Comparison of ENCODE assay signal across 21 cellular contexts in genomic region chr2:68921646-68922045, GRCh38. TPM values are rescaled to one million over a fixed set of nuclear protein-coding genes. Genes with fewer than 3 reads are reported as not detected.
"Had no signal": no experiment of that assay in that cellular context is flagged by ENCODE, and none has a peak within 500 bp of the region (broad histone marks: within the 10 kb centered on the region; RNA-seq: fewer than 3 reads in every experiment).

No MANE protein-coding gene starts in this region.

- H3K27ac ChIP-seq: cardiac muscle cell, gastroesophageal sphincter, heart right ventricle, neural progenitor cell, psoas muscle had no signal

- H3K9ac ChIP-seq: neural progenitor cell had no signal

- H3K27me3 Mint-ChIP-seq: naive B cell had no signal

- ATAC-seq: gastroesophageal sphincter; heart right ventricle; psoas muscle; stimulated activated naive CD8-positive, alpha-beta T cell treated with anti-CD3 and anti-CD28 coated beads, Interleukin-15, Interleukin-2, amounts not matched to agents 100 U/mL and 50 U/mL, for 24 hours had no signal

- H3K9me3 Mint-ChIP-seq: activated CD4-positive, alpha-beta T cell treated with anti-CD3 and anti-CD28 coated beads, Interleukin-2, amount 10 ng/mL, durations not matched to agents 24 days and 14 days; activated naive CD8-positive, alpha-beta T cell treated with anti-CD3 and anti-CD28 coated beads, Interleukin-2, amount 10 ng/mL, durations not matched to agents 7 days and 5 days; activated T-helper 1 cell treated with anti-CD3 and anti-CD28 coated beads, Interleukin-12 subunit alpha, Interleukin-12 subunit beta, Interleukin-2, Interleukin-4 antibody, amounts not matched to agents 30 ng/mL and 10 ng/mL and 1 ng/mL, durations not matched to agents 14 hours and 24 hours and 36 hours; naive B cell; neural progenitor cell; T-helper 2 cell treated with Interferon-gamma antibody and Interleukin-4, amounts not matched to agents 5 μg/mL and 100 μg/mL, for 36 hours had no signal

- H3K4me3 ChIP-seq: cardiac muscle cell, gastroesophageal sphincter, heart right ventricle, neural progenitor cell, psoas muscle, right lobe of liver, smooth muscle cell had no signal

- H3K27ac Mint-ChIP-seq: activated CD4-positive, alpha-beta T cell treated with anti-CD3 and anti-CD28 coated beads, Interleukin-2, amount 10 ng/mL, durations not matched to agents 24 days and 14 days; activated naive CD8-positive, alpha-beta T cell treated with anti-CD3 and anti-CD28 coated beads, Interleukin-2, amount 10 ng/mL, durations not matched to agents 7 days and 5 days; activated T-helper 1 cell treated with anti-CD3 and anti-CD28 coated beads, Interleukin-12 subunit alpha, Interleukin-12 subunit beta, Interleukin-2, Interleukin-4 antibody, amounts not matched to agents 30 ng/mL and 10 ng/mL and 1 ng/mL, durations not matched to agents 14 hours and 24 hours and 36 hours; naive B cell; neural progenitor cell; T-helper 2 cell treated with Interferon-gamma antibody and Interleukin-4, amounts not matched to agents 5 μg/mL and 100 μg/mL, for 36 hours had no signal

- H3K36me3 Mint-ChIP-seq: activated naive CD8-positive, alpha-beta T cell treated with anti-CD3 and anti-CD28 coated beads, Interleukin-2, amount 10 ng/mL, durations not matched to agents 7 days and 5 days; naive B cell; neural progenitor cell had no signal

- H3K4me1 ChIP-seq: gastroesophageal sphincter, neural progenitor cell, psoas muscle had no signal

- H3K9me3 ChIP-seq: gastroesophageal sphincter, heart right ventricle, psoas muscle, right lobe of liver had no signal

- H3K36me3 ChIP-seq: cardiac muscle cell, gastroesophageal sphincter, heart right ventricle, neural progenitor cell, right lobe of liver had no signal

- H3K4me3 Mint-ChIP-seq: activated CD4-positive, alpha-beta T cell treated with anti-CD3 and anti-CD28 coated beads, Interleukin-2, amount 10 ng/mL, durations not matched to agents 24 days and 14 days; activated naive CD8-positive, alpha-beta T cell treated with anti-CD3 and anti-CD28 coated beads, Interleukin-2, amount 10 ng/mL, durations not matched to agents 7 days and 5 days; activated T-helper 1 cell treated with anti-CD3 and anti-CD28 coated beads, Interleukin-12 subunit alpha, Interleukin-12 subunit beta, Interleukin-2, Interleukin-4 antibody, amounts not matched to agents 30 ng/mL and 10 ng/mL and 1 ng/mL, durations not matched to agents 14 hours and 24 hours and 36 hours; naive B cell; neural progenitor cell; T-helper 2 cell treated with Interferon-gamma antibody and Interleukin-4, amounts not matched to agents 5 μg/mL and 100 μg/mL, for 36 hours had no signal

- DNase-seq: activated CD4-positive, alpha-beta T cell treated with anti-CD3 and anti-CD28 coated beads, Interleukin-2, amount 10 ng/mL, durations not matched to agents 24 days and 14 days; activated CD4-positive, CD25-positive, alpha-beta regulatory T cell; activated CD8-positive, alpha-beta memory T cell treated with anti-CD3 and anti-CD28 coated beads, Interleukin-2, amount 50 U/mL, for 48 hours; activated naive CD8-positive, alpha-beta T cell treated with anti-CD3 and anti-CD28 coated beads, Interleukin-2, amount 10 ng/mL, durations not matched to agents 7 days and 5 days; effector CD4-positive, alpha-beta T cell; heart right ventricle; naive B cell; psoas muscle; right lobe of liver; stimulated activated naive CD8-positive, alpha-beta T cell treated with anti-CD3 and anti-CD28 coated beads, Interleukin-15, Interleukin-2, amounts not matched to agents 100 U/mL and 50 U/mL, for 24 hours; trophoblast cell had no signal

- H3K27me3 ChIP-seq: cardiac muscle cell, gastroesophageal sphincter, neural progenitor cell, right lobe of liver had no signal

- H2AFZ ChIP-seq: neural progenitor cell had no signal

- H3K4me2 ChIP-seq: neural progenitor cell, smooth muscle cell had no signal

- H3K4me1 Mint-ChIP-seq: neural progenitor cell had no signal

RNA-seq across cellular contexts. Expression of gene GKN2, which starts 31.0 kb away (rescaled TPM):
- total RNA-seq: activated CD4-positive, alpha-beta T cell treated with anti-CD3 and anti-CD28 coated beads, Interleukin-2, amount 10 ng/mL, durations not matched to agents 24 days and 14 days; activated naive CD8-positive, alpha-beta T cell treated with anti-CD3 and anti-CD28 coated beads, Interleukin-2, amount 10 ng/mL, durations not matched to agents 7 days and 5 days; activated T-helper 1 cell treated with anti-CD3 and anti-CD28 coated beads, Interleukin-12 subunit alpha, Interleukin-12 subunit beta, Interleukin-2, Interleukin-4 antibody, amounts not matched to agents 30 ng/mL and 10 ng/mL and 1 ng/mL, durations not matched to agents 14 hours and 24 hours and 36 hours; cardiac muscle cell; endothelial cell of umbilical vein; gastroesophageal sphincter; heart right ventricle; left lobe of liver; mononuclear cell; osteocyte; psoas muscle; right lobe of liver; smooth muscle cell had no signal
- polyA plus RNA-seq: cardiac muscle cell, endothelial cell of umbilical vein, heart right ventricle, psoas muscle, smooth muscle cell had no signal

RNA-seq across cellular contexts. Expression of gene BMP10, which starts 50.4 kb away (rescaled TPM):
- total RNA-seq: activated CD4-positive, alpha-beta T cell treated with anti-CD3 and anti-CD28 coated beads, Interleukin-2, amount 10 ng/mL, durations not matched to agents 24 days and 14 days; activated naive CD8-positive, alpha-beta T cell treated with anti-CD3 and anti-CD28 coated beads, Interleukin-2, amount 10 ng/mL, durations not matched to agents 7 days and 5 days; activated T-helper 1 cell treated with anti-CD3 and anti-CD28 coated beads, Interleukin-12 subunit alpha, Interleukin-12 subunit beta, Interleukin-2, Interleukin-4 antibody, amounts not matched to agents 30 ng/mL and 10 ng/mL and 1 ng/mL, durations not matched to agents 14 hours and 24 hours and 36 hours; endothelial cell of umbilical vein; mononuclear cell; osteocyte; smooth muscle cell had no signal
- polyA plus RNA-seq: endothelial cell of umbilical vein, psoas muscle, smooth muscle cell had no signal

RNA-seq across cellular contexts. Expression of gene GKN1, which starts 52.8 kb away (rescaled TPM):
- total RNA-seq: activated CD4-positive, alpha-beta T cell treated with anti-CD3 and anti-CD28 coated beads, Interleukin-2, amount 10 ng/mL, durations not matched to agents 24 days and 14 days; activated naive CD8-positive, alpha-beta T cell treated with anti-CD3 and anti-CD28 coated beads, Interleukin-2, amount 10 ng/mL, durations not matched to agents 7 days and 5 days; activated T-helper 1 cell treated with anti-CD3 and anti-CD28 coated beads, Interleukin-12 subunit alpha, Interleukin-12 subunit beta, Interleukin-2, Interleukin-4 antibody, amounts not matched to agents 30 ng/mL and 10 ng/mL and 1 ng/mL, durations not matched to agents 14 hours and 24 hours and 36 hours; cardiac muscle cell; endothelial cell of umbilical vein; heart right ventricle; left lobe of liver; osteocyte; psoas muscle; right lobe of liver; smooth muscle cell had no signal
- polyA plus RNA-seq: cardiac muscle cell, endothelial cell of umbilical vein, smooth muscle cell had no signal
